Comparison of ENCODE assay signal across 1 cellular context in the genomic region with DNA sequence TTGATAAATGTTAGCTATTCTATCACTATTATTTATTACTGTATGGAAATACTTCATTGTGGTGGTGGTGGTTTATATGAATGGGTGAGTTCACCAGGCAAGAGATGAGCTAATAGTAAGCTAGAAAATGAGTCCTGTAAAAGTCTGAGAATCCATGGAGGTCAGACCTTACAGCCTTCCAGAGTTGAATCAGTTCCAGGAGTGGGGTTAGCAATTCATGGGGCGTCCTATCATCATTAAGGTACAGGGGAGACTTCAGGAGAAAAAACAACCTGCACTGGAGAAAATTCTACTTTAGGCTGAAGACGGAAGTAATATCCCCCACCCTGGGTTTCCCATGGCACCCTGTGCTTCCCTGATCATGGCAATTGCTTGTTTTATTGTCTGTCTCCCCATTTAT.
TF ChIP-seq lines count a peak whose summit lies in the region.

No MANE protein-coding gene starts in this region.

TF ChIP-seq in HEK293, 187 proteins besides CTCF, POLR2A, EP300 and RAD21:
- TF ChIP-seq, protein P1, sequence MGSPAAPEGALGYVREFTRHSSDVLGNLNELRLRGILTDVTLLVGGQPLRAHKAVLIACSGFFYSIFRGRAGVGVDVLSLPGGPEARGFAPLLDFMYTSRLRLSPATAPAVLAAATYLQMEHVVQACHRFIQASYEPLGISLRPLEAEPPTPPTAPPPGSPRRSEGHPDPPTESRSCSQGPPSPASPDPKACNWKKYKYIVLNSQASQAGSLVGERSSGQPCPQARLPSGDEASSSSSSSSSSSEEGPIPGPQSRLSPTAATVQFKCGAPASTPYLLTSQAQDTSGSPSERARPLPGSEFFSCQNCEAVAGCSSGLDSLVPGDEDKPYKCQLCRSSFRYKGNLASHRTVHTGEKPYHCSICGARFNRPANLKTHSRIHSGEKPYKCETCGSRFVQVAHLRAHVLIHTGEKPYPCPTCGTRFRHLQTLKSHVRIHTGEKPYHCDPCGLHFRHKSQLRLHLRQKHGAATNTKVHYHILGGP (tag by site-specific recombination; IDR thresholded peaks at IDR 0.05): no peak
- TF ChIP-seq ZNF707 (tag by site-specific recombination; IDR thresholded peaks at IDR 0.05): peak; percentile 76
